Comparison of ENCODE assay signal across 8 cellular contexts in genomic region chr1:160342520-160342919, GRCh38. TPM values are rescaled to one million over a fixed set of nuclear protein-coding genes. Genes with fewer than 3 reads are reported as not detected.
DNase-seq lines count a peak whose midpoint lies in the region; ATAC-seq and TF ChIP-seq lines count a peak whose summit lies in the region.

No MANE protein-coding gene starts in this region.

- H3K27ac ChIP-seq in BLaER1 treated with 17β-estradiol and CSF1 and Interleukin-3, amounts not matched to agents 10 nM and 100 nM = peak overlapping the region; percentile 89 to 99 (median 97)
- H3K27ac ChIP-seq in brain microvascular endothelial cell (peak overlapping the region; percentile 96), tibial artery (peak overlapping the region; percentile 94 to 95)

- no peaks in the 10 kb centered on the region for H3K9me3 ChIP-seq in BLaER1 treated with 17β-estradiol and CSF1 and Interleukin-3, amounts not matched to agents 10 nM and 100 nM (replicated peaks in 1 of 11)
- H3K9me3 ChIP-seq in tibial artery = no peaks in the 10 kb centered on the region

- DNase-seq in KG1 (lab: John Stamatoyannopoulos, UW) (peak; percentile 57), brain microvascular endothelial cell (no peak), left lobe of liver (ENCODE audit: low spot score) (no peak), tibial artery (no peak), NCI-H446 (lab: John Stamatoyannopoulos, UW) (no peak)

- H3K4me1 ChIP-seq in BLaER1 treated with 17β-estradiol and CSF1 and Interleukin-3, amounts not matched to agents 10 nM and 100 nM = peaks cover 52 to 80% (median 63%) of the 10 kb centered on the region in 10 experiments
- H3K4me1 ChIP-seq in tibial artery = peaks cover 0 to 33% (median 23%) of the 10 kb centered on the region in 4 donors

- peak overlapping the region; percentile 78 to 96 (median 91) for H3K4me2 ChIP-seq in BLaER1 treated with 17β-estradiol and CSF1 and Interleukin-3, amounts not matched to agents 10 nM and 100 nM

- no peak for TF ChIP-seq CTCF in brain microvascular endothelial cell (IDR thresholded peaks at IDR 0.05; ENCODE audit: low read depth, low read length, missing control alignments)
- TF ChIP-seq CTCF in tibial artery (IDR thresholded peaks at IDR 0.05) = no peak

- H3K36me3 ChIP-seq in BLaER1 treated with 17β-estradiol and CSF1 and Interleukin-3, amounts not matched to agents 10 nM and 100 nM = peaks cover 40 to 57% (median 50%) of the 10 kb centered on the region in 11 experiments
- H3K36me3 ChIP-seq in brain microvascular endothelial cell (replicated peaks) (peaks cover 36% of the 10 kb centered on the region), tibial artery (peaks cover 23 to 38% (median 23%) of the 10 kb centered on the region in 3 donors)

- H3K27me3 ChIP-seq in BLaER1 treated with 17β-estradiol and CSF1 and Interleukin-3, amounts not matched to agents 10 nM and 100 nM = no peaks in the 10 kb centered on the region
- H3K27me3 ChIP-seq in brain microvascular endothelial cell (replicated peaks) (no peaks in the 10 kb centered on the region), tibial artery (no peaks in the 10 kb centered on the region)

- H4K20me1 ChIP-seq in BLaER1 treated with 17β-estradiol and CSF1 and Interleukin-3, amounts not matched to agents 10 nM and 100 nM = peaks cover 8 to 47% (median 36%) of the 10 kb centered on the region in 11 experiments; a peak in 17 of 22 replicates

- H3K4me3 ChIP-seq in BLaER1 treated with 17β-estradiol and CSF1 and Interleukin-3, amounts not matched to agents 10 nM and 100 nM = peak overlapping the region; percentile 82 to 99 (median 88)
- H3K4me3 ChIP-seq in brain microvascular endothelial cell (ENCODE audit: low read depth, low read length) = peak overlapping the region; percentile 94
- H3K4me3 ChIP-seq in tibial artery = peak overlapping the region; percentile 75 to 77

- H3K9ac ChIP-seq in BLaER1 treated with 17β-estradiol and CSF1 and Interleukin-3, amounts not matched to agents 10 nM and 100 nM = peak overlapping the region; percentile 89 to 99 (median 97)

- in situ Hi-C loops in brain microvascular endothelial cell (cut with HindIII; ENCODE audit: low pct_ligation_motif_present, low sequenced_read_pairs) = no loop called here

- peak; percentile 16 for ATAC-seq in left lobe of liver
- no peak for ATAC-seq in HG03460 (IDR thresholded peaks at IDR 0.05; ENCODE audit: unreplicated experiment)
- no peak for ATAC-seq in HG03175 (IDR thresholded peaks at IDR 0.05; ENCODE audit: unreplicated experiment)

- intact Hi-C loops in tibial artery (cut with DNase I; ENCODE audit: low total_unique reads) = no loop called here

RNA-seq across cellular contexts. Expression of gene COPA, which starts 0.5 kb away (rescaled TPM):
- total RNA-seq in left lobe of liver = 94.8 TPM

RNA-seq across cellular contexts. Expression of gene NCSTN, which starts 0.7 kb away (rescaled TPM):
- total RNA-seq in left lobe of liver = 32.1 TPM

RNA-seq across cellular contexts. Expression of gene NHLH1, which starts 24.4 kb away (rescaled TPM):
- total RNA-seq in left lobe of liver = 0.10 TPM

RNA-seq across cellular contexts. Expression of gene PEX19, which starts 57.6 kb away (rescaled TPM):
- total RNA-seq in left lobe of liver = 82.5 TPM

RNA-seq across cellular contexts. Expression of gene VANGL2, which starts 57.8 kb away (rescaled TPM):
- 0.20 TPM for total RNA-seq in left lobe of liver
